ENCODE assay signal across 8 cellular contexts in the genomic region with DNA sequence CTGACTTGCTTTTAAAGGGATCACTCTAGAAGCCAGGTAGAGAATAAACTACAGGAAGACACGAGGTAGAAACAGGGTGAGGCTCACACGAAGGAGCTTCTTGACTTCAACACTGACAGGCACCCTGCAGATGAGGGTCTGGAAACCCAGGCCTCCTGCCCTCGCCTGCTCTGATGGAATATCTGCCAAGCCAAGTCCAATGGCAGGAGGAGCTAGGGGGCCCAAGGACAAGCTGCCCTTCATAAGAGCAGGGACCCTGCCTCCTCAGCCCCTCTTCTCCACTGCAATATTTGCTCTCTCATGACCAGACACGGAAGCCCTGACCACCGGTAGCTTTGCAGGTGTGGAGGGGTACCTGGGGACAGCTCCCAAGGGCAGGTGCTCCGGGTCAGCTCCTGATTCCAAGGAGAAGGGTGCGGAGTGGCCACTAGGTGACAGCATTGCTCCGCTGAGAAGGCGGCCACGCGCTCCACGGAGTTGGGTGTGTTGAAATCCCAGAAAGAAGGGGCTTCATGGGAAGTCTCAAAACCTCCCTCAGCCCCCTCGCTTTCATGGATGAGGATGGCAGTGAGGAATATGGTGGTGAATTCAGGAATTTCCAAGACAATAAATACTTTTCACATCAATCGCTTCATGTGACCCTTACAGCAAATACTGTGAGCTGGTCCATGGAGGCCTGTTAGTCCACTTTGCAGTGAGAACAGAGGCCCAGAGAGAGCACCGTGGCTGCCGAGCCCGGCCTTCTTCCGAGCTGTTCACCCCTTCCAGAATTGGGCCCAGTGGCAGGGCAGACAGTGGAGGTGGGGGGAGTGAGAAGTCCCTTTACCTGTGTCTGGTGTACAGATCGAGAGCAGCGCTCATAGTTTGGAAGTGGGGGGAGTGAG. TPM values are rescaled to one million over a fixed set of nuclear protein-coding genes. Genes with fewer than 3 reads are reported as not detected.
DNase-seq lines count a peak whose midpoint lies in the region; ATAC-seq and TF ChIP-seq lines count a peak whose summit lies in the region.

No MANE protein-coding gene starts in this region.

- H3K27ac Mint-ChIP-seq in MCF 10A (ENCODE audit: low read depth, unreplicated experiment), result no peak overlapping the region

- TF ChIP-seq CTCF in DND-41 (IDR thresholded peaks at IDR 0.05; ENCODE audit: borderline replicate concordance, extremely low read depth, low read length, poor library complexity, severe bottlenecking), result peak; percentile 87
- TF ChIP-seq CTCF in WERI-Rb-1 (IDR thresholded peaks at IDR 0.05; ENCODE audit: low read depth, low read length), result peak; percentile 98
- TF ChIP-seq CTCF in MCF 10A (IDR thresholded peaks at IDR 0.05; ENCODE audit: unreplicated experiment), result peak; percentile 96

- H3K36me3 ChIP-seq in DND-41 (ENCODE audit: insufficient read depth, low read length) (no peaks in the 10 kb centered on the region), WERI-Rb-1 (no peaks in the 10 kb centered on the region)

- peak; percentile 56 for DNase-seq in DND-41
- DNase-seq in LoVo (ENCODE audit: low spot score), result peak; percentile 58
- peak; percentile 62 for DNase-seq in WERI-Rb-1
- DNase-seq in MCF 10A (ENCODE audit: unreplicated experiment), result peak; percentile 53
- DNase-seq in kidney tubule cell (ENCODE audit: low spot score), result peak; percentile 42
- peak; percentile 36 to 53 for DNase-seq in stimulated activated CD4-positive, alpha-beta T cell treated with anti-CD3 and anti-CD28 coated beads, Interleukin-4, amount 100 ng/mL, for 4 hours
- no peak for DNase-seq in NCI-H146 (lab: John Stamatoyannopoulos, UW)

- no TSS peak for BruUV-seq in MCF 10A (replicated peaks; lab: Mats Ljungman, UMichigan)

- no peaks in the 10 kb centered on the region for H3K36me3 Mint-ChIP-seq in MCF 10A (ENCODE audit: insufficient read depth, unreplicated experiment)

- no peaks in the 10 kb centered on the region for H3K9me3 Mint-ChIP-seq in MCF 10A (ENCODE audit: unreplicated experiment)

- no peaks in the 10 kb centered on the region for H3K79me2 ChIP-seq in DND-41 (ENCODE audit: insufficient read depth, low read length)

- intact Hi-C loops in MCF 10A (cut with micrococcal nuclease), result loop anchor here (1.0 to 5.0 kb wide), 4 partner anchors 84 to 500 kb away; no protein-coding TSS in a partner anchor

- no peak overlapping the region for H3K4me3 Mint-ChIP-seq in MCF 10A (ENCODE audit: unreplicated experiment)

- H4K20me1 ChIP-seq in DND-41 (ENCODE audit: insufficient read depth, low read length), result no peaks in the 10 kb centered on the region; the same call in 1 of the 2 replicates

- H3K4me1 ChIP-seq in DND-41 (ENCODE audit: insufficient read depth, low read length), result no peaks in the 10 kb centered on the region

- H3K27me3 ChIP-seq in DND-41 (ENCODE audit: insufficient read depth, low read length, poor library complexity) (no peaks in the 10 kb centered on the region), WERI-Rb-1 (ENCODE audit: insufficient read depth, low read depth, severe bottlenecking) (no peaks in the 10 kb centered on the region)

- no peak overlapping the region for H3K4me2 ChIP-seq in DND-41 (ENCODE audit: insufficient read depth, low read length)

- no peaks in the 10 kb centered on the region for H3K4me1 Mint-ChIP-seq in MCF 10A (ENCODE audit: insufficient read depth, unreplicated experiment)

- no peaks in the 10 kb centered on the region for H3K9me3 ChIP-seq in DND-41 (ENCODE audit: insufficient read depth, low read length, severe bottlenecking)
- H3K9me3 ChIP-seq in WERI-Rb-1 (ENCODE audit: severe bottlenecking), result no peaks in the 10 kb centered on the region

- H3K27me3 Mint-ChIP-seq in MCF 10A (ENCODE audit: insufficient read depth, unreplicated experiment), result peaks cover 22% of the 10 kb centered on the region

- H3K27ac ChIP-seq in DND-41 (ENCODE audit: low read length) (no peak overlapping the region), WERI-Rb-1 (no peak overlapping the region)

- no peak overlapping the region for H3K4me3 ChIP-seq in DND-41 (ENCODE audit: low read depth in 1 of 2, low read length in 2 of 2)
- H3K4me3 ChIP-seq in WERI-Rb-1 (ENCODE audit: low read depth, low read length), result no peak overlapping the region

- ATAC-seq in DND-41 (ENCODE audit: insufficient read depth, low read depth) (peak; percentile 85), GM21528 (IDR thresholded peaks at IDR 0.05; ENCODE audit: low FRiP score, unreplicated experiment) (no peak)

- CTCF ChIA-PET in MCF 10A (lab: Yijun Ruan, JAX), result interaction anchor here (0.5 to 6.8 kb wide), 51 partner anchors 10 to 1477 kb away, joined by 3 to 122 read pairs (median 4); a partner anchor contains a TSS

- no peak overlapping the region for H3K9ac ChIP-seq in DND-41 (ENCODE audit: low read depth, low read length)

- H2AFZ ChIP-seq in DND-41 (ENCODE audit: low read depth, low read length), result no peak overlapping the region

- POLR2A ChIA-PET in MCF 10A (lab: Yijun Ruan, JAX), result interaction anchor here (0.6 kb wide), 1 partner anchor 241 kb away, joined by 3 read pairs; no protein-coding TSS in a partner anchor

RNA-seq across cellular contexts. Expression of a gene that starts 33.2 kb away (rescaled TPM):
- total RNA-seq in MCF 10A (2022), result not detected in 2 replicates
